In genomic region chr10:69409968-69410367, GRCh38 we compare ENCODE assay signal across 11 cellular contexts. TPM values are rescaled to one million over a fixed set of nuclear protein-coding genes. Genes with fewer than 3 reads are reported as not detected.
DNase-seq lines count a peak whose midpoint lies in the region; ATAC-seq and TF ChIP-seq lines count a peak whose summit lies in the region.
"Had no signal": no experiment of that assay in that cellular context is flagged by ENCODE, and none has a peak within 500 bp of the region (broad histone marks: within the 10 kb centered on the region; RNA-seq: fewer than 3 reads in every experiment).

No MANE protein-coding gene starts in this region.

- H3K27me3 ChIP-seq in BLaER1 treated with 17β-estradiol and CSF1 and Interleukin-3, amounts not matched to agents 10 nM and 100 nM = peaks cover 0 to 12% (median 0%) of the 10 kb centered on the region in 11 experiments; a peak in 4 of 22 replicates
- no peaks in the 10 kb centered on the region for H3K27me3 ChIP-seq in left ventricle myocardium inferior (ENCODE audit: low read depth)

- H2AFZ ChIP-seq in OCI-LY7 (ENCODE audit: low read length) = no peak overlapping the region
- H2AFZ ChIP-seq: GM23338 had no signal

- TF ChIP-seq CTCF in OCI-LY7 (conservative IDR thresholded peaks at IDR 0.05; ENCODE audit: low read length) (no peak), left ventricle myocardium inferior (IDR thresholded peaks at IDR 0.05; ENCODE audit: borderline replicate concordance) (no peak), GM10266 (IDR thresholded peaks at IDR 0.05; ENCODE audit: control insufficient read depth, insufficient read depth, low read depth, missing control alignments) (no peak)

- H3K4me2 ChIP-seq in BLaER1 treated with 17β-estradiol and CSF1 and Interleukin-3, amounts not matched to agents 10 nM and 100 nM = peak overlapping the region; percentile 71 to 97 (median 90)
- peak overlapping the region; percentile 41; the same call in 1 of the 2 replicates for H3K4me2 ChIP-seq in OCI-LY7 (ENCODE audit: low read length)

- H3K79me2 ChIP-seq in OCI-LY7 (ENCODE audit: insufficient read depth, low read depth, low read length) = no peaks in the 10 kb centered on the region

- H3K9me3 ChIP-seq in BLaER1 treated with 17β-estradiol and CSF1 and Interleukin-3, amounts not matched to agents 10 nM and 100 nM (replicated peaks in 1 of 11) = no peaks in the 10 kb centered on the region
- H3K9me3 ChIP-seq in OCI-LY7 (ENCODE audit: low read length) (no peaks in the 10 kb centered on the region), left ventricle myocardium inferior (replicated peaks) (no peaks in the 10 kb centered on the region)

- no TSS peak for BruUV-seq in OCI-LY7 (replicated peaks; lab: Mats Ljungman, UMichigan)

- POLR2A ChIA-PET in OCI-LY7 (lab: Charles Lee) = no interaction called here

- peaks cover 0 to 28% (median 0%) of the 10 kb centered on the region in 11 experiments; a peak in 4 of 22 replicates for H4K20me1 ChIP-seq in BLaER1 treated with 17β-estradiol and CSF1 and Interleukin-3, amounts not matched to agents 10 nM and 100 nM
- no peaks in the 10 kb centered on the region for H4K20me1 ChIP-seq in OCI-LY7 (ENCODE audit: insufficient read depth, low read length)

- CTCF ChIA-PET in OCI-LY7 (lab: Charles Lee; ENCODE audit: unreplicated experiment) = no interaction called here

- no peaks in the 10 kb centered on the region for H3K9me2 ChIP-seq in OCI-LY7 (ENCODE audit: insufficient read depth, low read length)

- peak; percentile 78 for DNase-seq in OCI-LY7 (ENCODE audit: low spot score)
- no peak for DNase-seq in left ventricle myocardium inferior
- no peak for DNase-seq in NCI-H345 (lab: John Stamatoyannopoulos, UW)
- DNase-seq in activated effector memory CD4-positive, alpha-beta T cell treated with anti-CD3 and anti-CD28 coated beads, Interleukin-2, amount 50 U/mL, for 16 hours = no peak
- DNase-seq in GM10266 (ENCODE audit: extremely low spot score) = no peak
- DNase-seq: NCI-H1694 had no signal

- H3K27ac ChIP-seq in BLaER1 treated with 17β-estradiol and CSF1 and Interleukin-3, amounts not matched to agents 10 nM and 100 nM = peak overlapping the region in 8 of 11 experiments; percentile 43 to 88 (median 83); a peak in 14 of 22 replicates
- H3K27ac ChIP-seq in OCI-LY7 (ENCODE audit: low read depth, low read length, poor library complexity, severe bottlenecking) (no peak overlapping the region), left ventricle myocardium inferior (replicated peaks) (peak overlapping the region; percentile 92)

- H3K4me1 ChIP-seq in BLaER1 treated with 17β-estradiol and CSF1 and Interleukin-3, amounts not matched to agents 10 nM and 100 nM = peaks cover 32 to 69% (median 47%) of the 10 kb centered on the region in 10 experiments
- H3K4me1 ChIP-seq in OCI-LY7 (ENCODE audit: insufficient read depth, low read length, poor library complexity, severe bottlenecking) (peaks cover 28% of the 10 kb centered on the region), left ventricle myocardium inferior (peaks cover 59% of the 10 kb centered on the region)

- H3K4me3 ChIP-seq in BLaER1 treated with 17β-estradiol and CSF1 and Interleukin-3, amounts not matched to agents 10 nM and 100 nM = no peak overlapping the region; a peak in 2 of 20 replicates
- H3K4me3 ChIP-seq in OCI-LY7 (ENCODE audit: low read depth, low read length, poor library complexity, severe bottlenecking) = no peak overlapping the region
- H3K4me3 ChIP-seq in left ventricle myocardium inferior = no peak overlapping the region

- peaks cover 0 to 6% (median 0%) of the 10 kb centered on the region in 11 experiments; a peak in 7 of 22 replicates for H3K36me3 ChIP-seq in BLaER1 treated with 17β-estradiol and CSF1 and Interleukin-3, amounts not matched to agents 10 nM and 100 nM
- H3K36me3 ChIP-seq in OCI-LY7 (ENCODE audit: insufficient read depth, low read length) (no peaks in the 10 kb centered on the region), left ventricle myocardium inferior (no peaks in the 10 kb centered on the region)

- intact Hi-C loops in OCI-LY7 (cut with micrococcal nuclease; ENCODE audit: unreplicated experiment) = loop anchor here (5.0 to 10.0 kb wide), 2 partner anchors 227 to 405 kb away; no protein-coding TSS in a partner anchor
- intact Hi-C loops in left ventricle myocardium inferior (cut with micrococcal nuclease) = no loop called here

- ATAC-seq in GM21447 (IDR thresholded peaks at IDR 0.05; ENCODE audit: unreplicated experiment) (peak; percentile 49), GM19035 (IDR thresholded peaks at IDR 0.05; ENCODE audit: unreplicated experiment) (no peak)
- ATAC-seq: GM23338 had no signal

- no peak overlapping the region; a peak in 1 of 22 replicates for H3K9ac ChIP-seq in BLaER1 treated with 17β-estradiol and CSF1 and Interleukin-3, amounts not matched to agents 10 nM and 100 nM

RNA-seq across cellular contexts. Expression of gene TACR2, which starts 6.8 kb away (rescaled TPM):
- not detected in 2 replicates for total RNA-seq in OCI-LY7 (2014; rRNA removed; shearing (Covaris generic))
- not detected in 2 replicates for total RNA-seq in OCI-LY7 (2022)
- not detected for total RNA-seq in left ventricle myocardium inferior
- total RNA-seq: GM23338, mononuclear cell had no signal

RNA-seq across cellular contexts. Expression of gene TSPAN15, which starts 41.3 kb away (rescaled TPM):
- 1.9 and 2.4 TPM in 2 replicates for total RNA-seq in OCI-LY7 (2014; rRNA removed; shearing (Covaris generic))
- total RNA-seq in OCI-LY7 (2022) = 3.1 and 4.0 TPM in 2 replicates
- 6.8 TPM for total RNA-seq in left ventricle myocardium inferior
